20 cellular contexts compared by ENCODE assay signal in the genomic region with DNA sequence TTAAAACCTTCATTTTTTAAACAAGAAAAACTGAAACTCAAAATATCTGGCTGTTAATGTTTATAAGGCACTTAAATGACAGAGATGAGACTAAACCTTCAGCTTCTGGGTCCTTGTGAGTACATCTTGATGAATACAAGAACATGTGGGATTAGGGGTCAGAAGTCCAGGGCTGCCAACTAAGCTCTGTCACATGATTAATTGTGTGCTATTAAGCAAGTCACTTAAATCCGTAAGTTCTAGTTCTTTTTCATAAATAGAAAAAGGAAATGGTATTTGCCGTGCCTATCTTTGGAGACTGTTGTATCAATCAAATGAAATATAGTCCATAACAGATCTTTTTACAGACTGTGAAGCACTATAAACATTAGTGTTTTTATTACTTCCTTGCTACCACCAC. TPM values are rescaled to one million over a fixed set of nuclear protein-coding genes. Genes with fewer than 3 reads are reported as not detected.
A peak's percentile ranks its signal among the peaks of the same experiment; 100 is the strongest.
DNase-seq lines count a peak whose midpoint lies in the region; ATAC-seq, FAIRE-seq and TF ChIP-seq lines count a peak whose summit lies in the region.
"Had no signal": no experiment of that assay in that cellular context is flagged by ENCODE, and none has a peak within 500 bp of the region (broad histone marks: within the 10 kb centered on the region; RNA-seq: fewer than 3 reads in every experiment).

No MANE protein-coding gene starts in this region.

- H3K4me2 ChIP-seq in A549 (no peak overlapping the region), hepatocyte (peak overlapping the region; percentile 59)
- H3K4me2 ChIP-seq: neural progenitor cell had no signal

- H4K20me1 ChIP-seq in hepatocyte (ENCODE audit: insufficient read depth, poor library complexity, severe bottlenecking): no peaks in the 10 kb centered on the region

- H3K27me3 ChIP-seq in adipocyte (replicated peaks; ENCODE audit: control insufficient read depth, insufficient read depth, low read length) (no peaks in the 10 kb centered on the region), hepatocyte (no peaks in the 10 kb centered on the region)
- H3K27me3 ChIP-seq: neural progenitor cell, uterus had no signal

- H3K36me3 Mint-ChIP-seq in activated T-helper 1 cell treated with anti-CD3 and anti-CD28 coated beads, Interleukin-12 subunit alpha, Interleukin-12 subunit beta, Interleukin-2, Interleukin-4 antibody, amounts not matched to agents 30 ng/mL and 10 ng/mL and 1 ng/mL, durations not matched to agents 14 hours and 24 hours and 36 hours (ENCODE audit: low read depth): no peaks in the 10 kb centered on the region
- H3K36me3 Mint-ChIP-seq: activated CD8-positive, alpha-beta memory T cell treated with anti-CD3 and anti-CD28 coated beads, Interleukin-2, amount 10 ng/mL, durations not matched to agents 7 days and 5 days; neural progenitor cell had no signal

- H3K4me1 Mint-ChIP-seq in activated T-helper 1 cell treated with anti-CD3 and anti-CD28 coated beads, Interleukin-12 subunit alpha, Interleukin-12 subunit beta, Interleukin-2, Interleukin-4 antibody, amounts not matched to agents 30 ng/mL and 10 ng/mL and 1 ng/mL, durations not matched to agents 14 hours and 24 hours and 36 hours (ENCODE audit: low read depth): no peaks in the 10 kb centered on the region
- H3K4me1 Mint-ChIP-seq: activated CD8-positive, alpha-beta memory T cell treated with anti-CD3 and anti-CD28 coated beads, Interleukin-2, amount 10 ng/mL, durations not matched to agents 7 days and 5 days; neural progenitor cell had no signal

- TF ChIP-seq POLR2A in A549 (IDR thresholded peaks at IDR 0.05; ENCODE audit: low read length): no peak

- POLR2A ChIA-PET in A549 (lab: Yijun Ruan, JAX): no interaction called here

- CTCF ChIA-PET in A549 (lab: Yijun Ruan, JAX): interaction anchor here (0.8 to 3.1 kb wide), 17 partner anchors 16 to 1311 kb away, joined by 3 to 30 read pairs (median 4); no protein-coding TSS in a partner anchor

- no peaks in the 10 kb centered on the region for H3K4me1 ChIP-seq in A549
- peaks cover 9% of the 10 kb centered on the region for H3K4me1 ChIP-seq in adipocyte (ENCODE audit: control insufficient read depth, insufficient read depth, low read length)
- H3K4me1 ChIP-seq in hepatocyte (ENCODE audit: insufficient read depth): peaks cover 14% of the 10 kb centered on the region
- H3K4me1 ChIP-seq: neural progenitor cell, uterus had no signal

- WGBS in A549 (ENCODE audit: missing lambda C conversion rate): 41% methylated on average over 2 of the region's 2 CpGs
- WGBS in hepatocyte (ENCODE audit: low lambda C conversion rate, missing lambda C conversion rate): 10% methylated on average over 2 of the region's 2 CpGs

- H2AFZ ChIP-seq in hepatocyte: no peak overlapping the region
- H2AFZ ChIP-seq: neural progenitor cell had no signal

- H3K79me2 ChIP-seq in hepatocyte: no peaks in the 10 kb centered on the region

- FAIRE-seq in A549 (lab: Jason Lieb, UNC) (no peak), frontal cortex (lab: Jason Lieb, UNC) (no peak)
- FAIRE-seq: A204.1, colon had no signal

- H3K27me3 Mint-ChIP-seq in activated T-helper 1 cell treated with anti-CD3 and anti-CD28 coated beads, Interleukin-12 subunit alpha, Interleukin-12 subunit beta, Interleukin-2, Interleukin-4 antibody, amounts not matched to agents 30 ng/mL and 10 ng/mL and 1 ng/mL, durations not matched to agents 14 hours and 24 hours and 36 hours (ENCODE audit: insufficient read depth): peaks cover 2% of the 10 kb centered on the region
- H3K27me3 Mint-ChIP-seq: activated CD8-positive, alpha-beta memory T cell treated with anti-CD3 and anti-CD28 coated beads, Interleukin-2, amount 10 ng/mL, durations not matched to agents 7 days and 5 days had no signal

- DNase-seq in A549 (ENCODE audit: low read depth in 1 of 2, low spot score in 1 of 2) (no peak), MV-4-11 (lab: John Stamatoyannopoulos, UW) (peak; percentile 73), adipocyte (ENCODE audit: low read depth) (no peak), hepatocyte (ENCODE audit: low spot score) (peak; percentile 52), GM19240 (ENCODE audit: insufficient read length, low spot score) (no peak), frontal cortex (ENCODE audit: low spot score in 2 of 2) (no peak), coronary artery (ENCODE audit: low spot score) (no peak)
- DNase-seq in activated T-helper 1 cell treated with anti-CD3 and anti-CD28 coated beads, Interleukin-12 subunit alpha, Interleukin-12 subunit beta, Interleukin-2, Interleukin-4 antibody, amounts not matched to agents 30 ng/mL and 10 ng/mL and 1 ng/mL, durations not matched to agents 14 hours and 24 hours and 36 hours (ENCODE audit: low spot score): no peak
- DNase-seq: activated CD4-positive, alpha-beta T cell treated with anti-CD3 and anti-CD28 coated beads for 1 hour; activated CD8-positive, alpha-beta memory T cell treated with anti-CD3 and anti-CD28 coated beads, Interleukin-2, amount 10 ng/mL, durations not matched to agents 7 days and 5 days; activated effector memory CD4-positive, alpha-beta T cell treated with Interleukin-2 at 50 U/mL for 16 hours; DMS79 treated with DMSO at 0.1 percent for 48 hours; kidney glomerular epithelial cell; NCI-H226; stimulated activated CD4-positive, alpha-beta T cell treated with anti-CD3 and anti-CD28 coated beads, Interleukin-1b, Interleukin-23, amount 100 ng/mL, for 48 hours; uterus had no signal

- H3K27ac Mint-ChIP-seq in activated T-helper 1 cell treated with anti-CD3 and anti-CD28 coated beads, Interleukin-12 subunit alpha, Interleukin-12 subunit beta, Interleukin-2, Interleukin-4 antibody, amounts not matched to agents 30 ng/mL and 10 ng/mL and 1 ng/mL, durations not matched to agents 14 hours and 24 hours and 36 hours: no peak overlapping the region
- H3K27ac Mint-ChIP-seq: activated CD8-positive, alpha-beta memory T cell treated with anti-CD3 and anti-CD28 coated beads, Interleukin-2, amount 10 ng/mL, durations not matched to agents 7 days and 5 days; neural progenitor cell had no signal

- ATAC-seq in A549: no peak
- ATAC-seq: activated CD8-positive, alpha-beta memory T cell treated with anti-CD3 and anti-CD28 coated beads, Interleukin-2, amount 10 ng/mL, durations not matched to agents 7 days and 5 days had no signal

- no peaks in the 10 kb centered on the region for H3K9me2 ChIP-seq in hepatocyte (replicated peaks; ENCODE audit: insufficient read depth)

- H3K9ac ChIP-seq in adipocyte (ENCODE audit: low read length): peak overlapping the region; percentile 65
- H3K9ac ChIP-seq: neural progenitor cell had no signal

- H3K4me3 ChIP-seq in A549: no peak overlapping the region
- peak overlapping the region; percentile 72 for H3K4me3 ChIP-seq in adipocyte (ENCODE audit: low read length)
- no peak overlapping the region for H3K4me3 ChIP-seq in hepatocyte
- no peak overlapping the region for H3K4me3 ChIP-seq in coronary artery
- H3K4me3 ChIP-seq: neural progenitor cell, uterus had no signal

- no peak overlapping the region for H3K4me3 Mint-ChIP-seq in activated T-helper 1 cell treated with anti-CD3 and anti-CD28 coated beads, Interleukin-12 subunit alpha, Interleukin-12 subunit beta, Interleukin-2, Interleukin-4 antibody, amounts not matched to agents 30 ng/mL and 10 ng/mL and 1 ng/mL, durations not matched to agents 14 hours and 24 hours and 36 hours
- H3K4me3 Mint-ChIP-seq: activated CD8-positive, alpha-beta memory T cell treated with anti-CD3 and anti-CD28 coated beads, Interleukin-2, amount 10 ng/mL, durations not matched to agents 7 days and 5 days; neural progenitor cell had no signal

- H3K27ac ChIP-seq in A549: no peak overlapping the region
- H3K27ac ChIP-seq in hepatocyte: peak overlapping the region; percentile 49
- no peak overlapping the region for H3K27ac ChIP-seq in coronary artery
- H3K27ac ChIP-seq: epithelial cell of prostate, neural progenitor cell, uterus had no signal

- H3K9me3 ChIP-seq in A549 (no peaks in the 10 kb centered on the region), adipocyte (ENCODE audit: control insufficient read depth, low read length) (no peaks in the 10 kb centered on the region), hepatocyte (ENCODE audit: low read depth) (no peaks in the 10 kb centered on the region)
- H3K9me3 ChIP-seq: uterus had no signal

- no peak for TF ChIP-seq EP300 in A549 (IDR thresholded peaks at IDR 0.05)

- intact Hi-C loops in activated T-helper 1 cell treated with anti-CD3 and anti-CD28 coated beads, Interleukin-12 subunit alpha, Interleukin-12 subunit beta, Interleukin-2, Interleukin-4 antibody, amounts not matched to agents 30 ng/mL and 10 ng/mL and 1 ng/mL, durations not matched to agents 14 hours and 24 hours and 36 hours (cut with micrococcal nuclease): no loop called here

- no peaks in the 10 kb centered on the region for H3K9me3 Mint-ChIP-seq in activated T-helper 1 cell treated with anti-CD3 and anti-CD28 coated beads, Interleukin-12 subunit alpha, Interleukin-12 subunit beta, Interleukin-2, Interleukin-4 antibody, amounts not matched to agents 30 ng/mL and 10 ng/mL and 1 ng/mL, durations not matched to agents 14 hours and 24 hours and 36 hours
- H3K9me3 Mint-ChIP-seq: neural progenitor cell had no signal

- TF ChIP-seq CTCF in A549 (IDR thresholded peaks at IDR 0.05) (0 out of 3 replicates have a peak, but pooled peaks have one; percentile 2), hepatocyte (IDR thresholded peaks at IDR 0.05; ENCODE audit: poor library complexity) (no peak), coronary artery (IDR thresholded peaks at IDR 0.05) (no peak)

- no peak for TF ChIP-seq RAD21 in A549 (conservative IDR thresholded peaks at IDR 0.05 in 1 of 2, IDR thresholded peaks at IDR 0.05 in 1 of 2)

- H3K36me3 ChIP-seq in adipocyte (ENCODE audit: control insufficient read depth, insufficient read depth, low read length, severe bottlenecking) (no peaks in the 10 kb centered on the region), hepatocyte (replicated peaks; ENCODE audit: insufficient read depth, low read depth) (no peaks in the 10 kb centered on the region)
- H3K36me3 ChIP-seq: neural progenitor cell, uterus had no signal

TF ChIP-seq in A549, 52 proteins besides CTCF, POLR2A, EP300 and RAD21 (continues in another document):
- TF ChIP-seq KDM1A (IDR thresholded peaks at IDR 0.05; ENCODE audit: low read depth) (no peak), HOXB5 (CRISPR knock-in tag; IDR thresholded peaks at IDR 0.05) (no peak), NPAS2 (CRISPR knock-in tag; IDR thresholded peaks at IDR 0.05; ENCODE audit: borderline replicate concordance) (no peak)

RNA-seq across cellular contexts. Expression of a gene that starts 43.2 kb away (rescaled TPM):
- polyA plus RNA-seq in A549 (2011; rRNA removed) (69.4 and 78.9 TPM in 2 replicates), A549 (2017; fragmentation: RNase III; extraction: RNeasy Plus Mini Kit Qiagen cat#74134 plus additional on column Dnase treatment) (30.8 to 33.0 TPM (median 32.7 TPM) in 3 replicates), hepatocyte (32.3 and 36.7 TPM in 2 replicates)
- 25.2 and 29.9 TPM in 2 replicates for polyA plus RNA-seq in A549 (2012; cell fraction: cytosol; rRNA removed)
- polyA plus RNA-seq in A549 (2012; cell fraction: nucleus; rRNA removed): 19.0 and 19.8 TPM in 2 replicates
- 56.7 and 76.1 TPM in 2 replicates for polyA minus RNA-seq in A549 (2011; rRNA and poly(A)+ RNA removed)
- total RNA-seq in hepatocyte (55.3 and 61.2 TPM in 2 replicates), frontal cortex (55.4 TPM)
- 4.7 and 5.5 TPM in 2 replicates for total RNA-seq in activated T-helper 1 cell treated with anti-CD3 and anti-CD28 coated beads, Interleukin-12 subunit alpha, Interleukin-12 subunit beta, Interleukin-2, Interleukin-4 antibody, amounts not matched to agents 30 ng/mL and 10 ng/mL and 1 ng/mL, durations not matched to agents 14 hours and 24 hours and 36 hours

Comparison
In these comparisons a context has a peak if more than half of its experiments do, and no peak if none do; other contexts are left out.
1. DNase-seq: peak in MV-4-11 (single experiment) and hepatocyte (single experiment); none in A549 (0 of 2), adipocyte (single experiment), activated T-helper 1 cell treated with anti-CD3 and anti-CD28 coated beads, Interleukin-12 subunit alpha, Interleukin-12 subunit beta, Interleukin-2, Interleukin-4 antibody, amounts not matched to agents 30 ng/mL and 10 ng/mL and 1 ng/mL, durations not matched to agents 14 hours and 24 hours and 36 hours (single experiment), GM19240 (single experiment), frontal cortex (0 of 2) and coronary artery (single experiment).